ENCODE assay signal across 12 cellular contexts in genomic region chr3:169112153-169112892, GRCh38.
DNase-seq lines count a peak whose midpoint lies in the region; TF ChIP-seq lines count a peak whose summit lies in the region.
"Had no signal": no experiment of that assay in that cellular context is flagged by ENCODE, and none has a peak within 500 bp of the region (broad histone marks: within the 10 kb centered on the region; RNA-seq: fewer than 3 reads in every experiment).

No MANE protein-coding gene starts in this region.

- H3K27me3 Mint-ChIP-seq in osteocyte (ENCODE audit: unreplicated experiment) (no peaks in the 10 kb centered on the region), nephron progenitor cell (ENCODE audit: low read depth, poor library complexity) (peaks cover 6% of the 10 kb centered on the region), Caco-2 (ENCODE audit: insufficient read depth, unreplicated experiment) (no peaks in the 10 kb centered on the region)

- H3K4me3 ChIP-seq in epithelial cell of esophagus (ENCODE audit: low read length), result no peak overlapping the region
- H3K4me3 ChIP-seq in Caco-2 (ENCODE audit: low read depth, low read length), result no peak overlapping the region
- H3K4me3 ChIP-seq in colonic mucosa, result no peak overlapping the region

- H3K9me3 ChIP-seq in Caco-2 (no peaks in the 10 kb centered on the region), colonic mucosa (no peaks in the 10 kb centered on the region)

- CTCF ChIA-PET in Caco-2 (lab: Charles Lee), result no interaction called here

- H3K27ac ChIP-seq in colonic mucosa, result no peak overlapping the region

- no peak overlapping the region for H3K9ac ChIP-seq in colonic mucosa (ENCODE audit: low read depth in 2 of 2, low read length in 2 of 2)

- TF ChIP-seq CTCF in epithelial cell of esophagus (IDR thresholded peaks at IDR 0.05; ENCODE audit: insufficient read depth, low read depth, low read length, missing control alignments), result no peak
- TF ChIP-seq CTCF in osteocyte (IDR thresholded peaks at IDR 0.05), result no peak
- TF ChIP-seq CTCF in nephron progenitor cell (IDR thresholded peaks at IDR 0.05), result no peak
- no peak for TF ChIP-seq CTCF in Caco-2 (IDR thresholded peaks at IDR 0.05; ENCODE audit: insufficient read depth in 1 of 2, low read depth in 1 of 2, low read length in 1 of 2, severe bottlenecking in 1 of 2, unreplicated experiment in 1 of 2)
- TF ChIP-seq CTCF in colonic mucosa (IDR thresholded peaks at IDR 0.05), result no peak

- H3K27me3 ChIP-seq in Caco-2 (replicated peaks; ENCODE audit: control insufficient read depth, insufficient read depth, low read length) (no peaks in the 10 kb centered on the region), colonic mucosa (no peaks in the 10 kb centered on the region)

- H3K4me1 ChIP-seq in Caco-2 (0 out of 2 replicates have a peak, but pooled peaks cover 5% of the 10 kb centered on the region), colonic mucosa (no peaks in the 10 kb centered on the region)

- H3K27ac Mint-ChIP-seq in osteocyte (ENCODE audit: unreplicated experiment), result peak overlapping the region; percentile 28
- H3K27ac Mint-ChIP-seq in nephron progenitor cell, result no peak overlapping the region
- H3K27ac Mint-ChIP-seq in Caco-2 (ENCODE audit: unreplicated experiment), result no peak overlapping the region

- peaks cover 1% of the 10 kb centered on the region for H3K36me3 ChIP-seq in Caco-2 (ENCODE audit: control insufficient read depth, insufficient read depth, low read length)
- no peaks in the 10 kb centered on the region for H3K36me3 ChIP-seq in colonic mucosa

- H3K36me3 Mint-ChIP-seq in osteocyte (ENCODE audit: unreplicated experiment) (no peaks in the 10 kb centered on the region), nephron progenitor cell (ENCODE audit: low read depth) (no peaks in the 10 kb centered on the region), Caco-2 (ENCODE audit: insufficient read depth, unreplicated experiment) (peaks cover 26% of the 10 kb centered on the region)

- peaks cover 12% of the 10 kb centered on the region for H3K4me1 Mint-ChIP-seq in osteocyte (ENCODE audit: unreplicated experiment)
- H3K4me1 Mint-ChIP-seq in nephron progenitor cell, result no peaks in the 10 kb centered on the region
- H3K4me1 Mint-ChIP-seq in Caco-2 (ENCODE audit: low read depth, unreplicated experiment), result peaks cover 3% of the 10 kb centered on the region

- intact Hi-C loops in Caco-2 (cut with micrococcal nuclease; ENCODE audit: unreplicated experiment), result no loop called here
- intact Hi-C loops in colonic mucosa (cut with DNase I), result no loop called here

- H3K9me3 Mint-ChIP-seq in osteocyte (ENCODE audit: unreplicated experiment), result no peaks in the 10 kb centered on the region
- no peaks in the 10 kb centered on the region for H3K9me3 Mint-ChIP-seq in nephron progenitor cell
- no peaks in the 10 kb centered on the region for H3K9me3 Mint-ChIP-seq in Caco-2 (ENCODE audit: unreplicated experiment)

- peak; percentile 67 for DNase-seq in GM03348 (ENCODE audit: low spot score)
- DNase-seq in RKO (ENCODE audit: low spot score), result peak; percentile 95
- peak; percentile 81 for DNase-seq in epithelial cell of esophagus (ENCODE audit: low read depth)
- no peak for DNase-seq in osteocyte (ENCODE audit: extremely low spot score, unreplicated experiment)
- DNase-seq in nephron progenitor cell, result no peak
- DNase-seq in NCI-H1417 (lab: John Stamatoyannopoulos, UW), result no peak
- DNase-seq in Caco-2, result no peak
- no peak for DNase-seq in colonic mucosa
- DNase-seq: activated T-cell treated with anti-CD3 and anti-CD28 coated beads for 4 hours, cerebellar nuclear complex, MM.1S, NCI-H82 had no signal

- POLR2A ChIA-PET in Caco-2 (lab: Charles Lee), result no interaction called here

- BruUV-seq in Caco-2 (replicated peaks; lab: Mats Ljungman, UMichigan), result no TSS peak

- H3K4me3 Mint-ChIP-seq in osteocyte (ENCODE audit: unreplicated experiment) (no peak overlapping the region), nephron progenitor cell (no peak overlapping the region), Caco-2 (ENCODE audit: unreplicated experiment) (no peak overlapping the region)

Comparison
In these comparisons a context has a peak if more than half of its experiments do, and no peak if none do; other contexts are left out.
1. DNase-seq: peak in GM03348 (single experiment), RKO (single experiment) and epithelial cell of esophagus (single experiment); none in osteocyte (single experiment), nephron progenitor cell (single experiment), NCI-H1417 (0 of 3), Caco-2 (0 of 2) and colonic mucosa (single experiment).